1 cellular context compared by ENCODE assay signal in the genomic region with DNA sequence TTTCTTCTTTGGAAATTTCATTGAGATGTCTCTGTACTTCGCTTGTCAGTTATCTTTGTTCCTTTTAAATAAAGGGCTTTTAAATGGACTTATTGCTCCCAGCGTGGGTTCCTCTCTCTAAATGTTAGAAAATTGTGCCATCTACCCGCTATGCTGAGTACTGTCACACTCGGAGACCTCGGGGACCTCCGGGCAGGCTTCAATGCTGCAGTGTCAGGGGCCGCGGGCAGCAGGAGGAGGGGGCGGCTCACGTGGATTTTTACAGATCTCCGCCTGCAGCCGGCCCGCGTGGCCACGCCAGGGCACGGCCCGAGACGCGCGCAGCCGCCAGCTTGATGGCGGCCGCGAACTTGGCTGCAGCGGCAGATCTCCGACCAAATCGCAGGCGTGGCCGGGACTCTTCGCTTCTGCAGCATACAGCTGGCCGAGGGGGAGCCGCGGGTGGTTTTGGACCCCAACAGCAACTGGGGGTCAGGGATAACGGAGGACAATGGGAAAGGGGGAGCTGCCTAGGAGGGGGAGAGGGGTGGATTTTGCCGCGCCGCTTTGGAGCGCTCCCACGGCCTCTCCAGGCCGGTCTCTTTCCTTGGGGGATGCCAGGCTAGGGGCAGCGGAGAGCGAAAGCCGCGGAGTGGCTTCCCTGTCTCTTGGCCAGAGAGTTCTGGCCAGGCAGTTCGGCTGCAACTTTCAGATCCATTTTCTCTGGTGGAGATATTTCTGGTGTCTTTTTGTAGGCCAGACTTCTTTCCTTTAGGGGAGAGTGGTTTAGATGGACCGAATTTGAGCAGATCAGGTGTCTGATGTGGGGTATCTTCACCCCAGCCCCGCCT.
TF ChIP-seq lines count a peak whose summit lies in the region.

No MANE protein-coding gene starts in this region.

TF ChIP-seq in WTC11, 78 proteins besides CTCF, POLR2A, EP300 and RAD21 (continued from another document):
- TF ChIP-seq, protein P1, sequence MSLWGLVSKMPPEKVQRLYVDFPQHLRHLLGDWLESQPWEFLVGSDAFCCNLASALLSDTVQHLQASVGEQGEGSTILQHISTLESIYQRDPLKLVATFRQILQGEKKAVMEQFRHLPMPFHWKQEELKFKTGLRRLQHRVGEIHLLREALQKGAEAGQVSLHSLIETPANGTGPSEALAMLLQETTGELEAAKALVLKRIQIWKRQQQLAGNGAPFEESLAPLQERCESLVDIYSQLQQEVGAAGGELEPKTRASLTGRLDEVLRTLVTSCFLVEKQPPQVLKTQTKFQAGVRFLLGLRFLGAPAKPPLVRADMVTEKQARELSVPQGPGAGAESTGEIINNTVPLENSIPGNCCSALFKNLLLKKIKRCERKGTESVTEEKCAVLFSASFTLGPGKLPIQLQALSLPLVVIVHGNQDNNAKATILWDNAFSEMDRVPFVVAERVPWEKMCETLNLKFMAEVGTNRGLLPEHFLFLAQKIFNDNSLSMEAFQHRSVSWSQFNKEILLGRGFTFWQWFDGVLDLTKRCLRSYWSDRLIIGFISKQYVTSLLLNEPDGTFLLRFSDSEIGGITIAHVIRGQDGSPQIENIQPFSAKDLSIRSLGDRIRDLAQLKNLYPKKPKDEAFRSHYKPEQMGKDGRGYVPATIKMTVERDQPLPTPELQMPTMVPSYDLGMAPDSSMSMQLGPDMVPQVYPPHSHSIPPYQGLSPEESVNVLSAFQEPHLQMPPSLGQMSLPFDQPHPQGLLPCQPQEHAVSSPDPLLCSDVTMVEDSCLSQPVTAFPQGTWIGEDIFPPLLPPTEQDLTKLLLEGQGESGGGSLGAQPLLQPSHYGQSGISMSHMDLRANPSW (CRISPR knock-in tag; conservative IDR thresholded peaks at IDR 0.05; ENCODE audit: low read depth), result no peak
- no peak for TF ChIP-seq OVOL2 (CRISPR knock-in tag; IDR thresholded peaks at IDR 0.05; ENCODE audit: borderline replicate concordance)
- TF ChIP-seq SMAD3 (CRISPR knock-in tag; IDR thresholded peaks at IDR 0.05; ENCODE audit: borderline replicate concordance), result no peak
- TF ChIP-seq MLX (CRISPR knock-in tag; IDR thresholded peaks at IDR 0.05), result no peak
- TF ChIP-seq ZNF219 (CRISPR knock-in tag; IDR thresholded peaks at IDR 0.05; ENCODE audit: borderline replicate concordance), result no peak
- TF ChIP-seq, protein P2, sequence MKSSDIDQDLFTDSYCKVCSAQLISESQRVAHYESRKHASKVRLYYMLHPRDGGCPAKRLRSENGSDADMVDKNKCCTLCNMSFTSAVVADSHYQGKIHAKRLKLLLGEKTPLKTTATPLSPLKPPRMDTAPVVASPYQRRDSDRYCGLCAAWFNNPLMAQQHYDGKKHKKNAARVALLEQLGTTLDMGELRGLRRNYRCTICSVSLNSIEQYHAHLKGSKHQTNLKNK (CRISPR knock-in tag; IDR thresholded peaks at IDR 0.05), result no peak
- TF ChIP-seq ESRRA (CRISPR knock-in tag; IDR thresholded peaks at IDR 0.05; ENCODE audit: borderline replicate concordance), result no peak
- no peak for TF ChIP-seq RELA (CRISPR knock-in tag; IDR thresholded peaks at IDR 0.05; ENCODE audit: borderline replicate concordance)
